ENCODE assay signal across 15 cellular contexts in genomic region chr3:108835101-108835500, GRCh38. TPM values are rescaled to one million over a fixed set of nuclear protein-coding genes. Genes with fewer than 3 reads are reported as not detected.
DNase-seq lines count a peak whose midpoint lies in the region; ATAC-seq lines count a peak whose summit lies in the region.
"Had no signal": no experiment of that assay in that cellular context is flagged by ENCODE, and none has a peak within 500 bp of the region (broad histone marks: within the 10 kb centered on the region; RNA-seq: fewer than 3 reads in every experiment).

No MANE protein-coding gene starts in this region.

- H3K9me3 ChIP-seq in CD4-positive, CD25-positive, alpha-beta regulatory T cell (ENCODE audit: control insufficient read depth in 2 of 2, low read length in 2 of 2) = no peaks in the 10 kb centered on the region
- H3K9me3 ChIP-seq: BE2C had no signal

- no peaks in the 10 kb centered on the region for H3K27me3 Mint-ChIP-seq in CD4-positive, CD25-positive, alpha-beta regulatory T cell
- H3K27me3 Mint-ChIP-seq in activated CD4-positive, alpha-beta T cell treated with anti-CD3 and anti-CD28 coated beads, Interleukin-2, amount 10 ng/mL, durations not matched to agents 24 days and 14 days = no peaks in the 10 kb centered on the region
- H3K27me3 Mint-ChIP-seq in central memory CD8-positive, alpha-beta T cell = no peaks in the 10 kb centered on the region

- H3K4me1 ChIP-seq in CD4-positive, CD25-positive, alpha-beta regulatory T cell (ENCODE audit: control insufficient read depth, insufficient read depth, low read length, poor library complexity, severe bottlenecking) = peaks cover 91% of the 10 kb centered on the region
- H3K4me1 ChIP-seq: BE2C had no signal

- peak in 2 of 3 donors; percentile 58 to 77 for DNase-seq in CD4-positive, CD25-positive, alpha-beta regulatory T cell
- peak; percentile 42 for DNase-seq in DMS53 treated with DMSO at 0.1 percent for 48 hours (lab: John Stamatoyannopoulos, UW; ENCODE audit: unreplicated experiment)
- peak; percentile 86 for DNase-seq in activated CD4-positive, alpha-beta T cell treated with anti-CD3 and anti-CD28 coated beads, Interleukin-2, amount 10 ng/mL, durations not matched to agents 24 days and 14 days
- peak in 1 of 2 donors; percentile 33 for DNase-seq in central memory CD8-positive, alpha-beta T cell (ENCODE audit: low spot score in 2 of 2)
- no peak for DNase-seq in NCI-H2171 treated with DMSO at 0.1 percent for 48 hours (lab: John Stamatoyannopoulos, UW)
- DNase-seq in hypothalamus (lab: John Stamatoyannopoulos, UW) = no peak
- no peak for DNase-seq in NCI-H345 (lab: John Stamatoyannopoulos, UW)
- DNase-seq: BE2C, caudate nucleus, H7, kidney glomerular epithelial cell, NCI-H187 had no signal

- H3K4me1 Mint-ChIP-seq in CD4-positive, CD25-positive, alpha-beta regulatory T cell = peaks cover 59 to 90% (median 71%) of the 10 kb centered on the region in 4 donors
- H3K4me1 Mint-ChIP-seq in activated CD4-positive, alpha-beta T cell treated with anti-CD3 and anti-CD28 coated beads, Interleukin-2, amount 10 ng/mL, durations not matched to agents 24 days and 14 days = peaks cover 70% of the 10 kb centered on the region
- H3K4me1 Mint-ChIP-seq in central memory CD8-positive, alpha-beta T cell = peaks cover 76% of the 10 kb centered on the region

- H3K27ac Mint-ChIP-seq in CD4-positive, CD25-positive, alpha-beta regulatory T cell = peak overlapping the region; percentile 84 to 99 (median 89)
- peak overlapping the region; percentile 98 for H3K27ac Mint-ChIP-seq in activated CD4-positive, alpha-beta T cell treated with anti-CD3 and anti-CD28 coated beads, Interleukin-2, amount 10 ng/mL, durations not matched to agents 24 days and 14 days
- peak overlapping the region; percentile 94 for H3K27ac Mint-ChIP-seq in central memory CD8-positive, alpha-beta T cell (ENCODE audit: low read depth)

- H3K36me3 ChIP-seq in CD4-positive, CD25-positive, alpha-beta regulatory T cell (ENCODE audit: control insufficient read depth, insufficient read depth, low read length) = peaks cover 24% of the 10 kb centered on the region
- H3K36me3 ChIP-seq: BE2C had no signal

- intact Hi-C loops in activated CD4-positive, alpha-beta T cell treated with anti-CD3 and anti-CD28 coated beads, Interleukin-2, amount 10 ng/mL, durations not matched to agents 24 days and 14 days (cut with micrococcal nuclease) = loop anchor here (2.0 to 10.0 kb wide), 5 partner anchors 538 to 1310 kb away; partner anchors contain the start of genes BBX, HHLA2 and IFT57

- peak overlapping the region; percentile 76 for H3K27ac ChIP-seq in CD4-positive, CD25-positive, alpha-beta regulatory T cell (ENCODE audit: insufficient read depth, low read length, poor library complexity, severe bottlenecking)
- H3K27ac ChIP-seq: KMS-11 had no signal

- peak overlapping the region; percentile 76 to 91 (median 82) for H3K4me3 Mint-ChIP-seq in CD4-positive, CD25-positive, alpha-beta regulatory T cell
- peak overlapping the region; percentile 90 for H3K4me3 Mint-ChIP-seq in activated CD4-positive, alpha-beta T cell treated with anti-CD3 and anti-CD28 coated beads, Interleukin-2, amount 10 ng/mL, durations not matched to agents 24 days and 14 days
- peak overlapping the region; percentile 82 for H3K4me3 Mint-ChIP-seq in central memory CD8-positive, alpha-beta T cell

- peak; percentile 74 to 84 for ATAC-seq in CD4-positive, CD25-positive, alpha-beta regulatory T cell (ENCODE audit: low read depth in 2 of 2)
- ATAC-seq in central memory CD8-positive, alpha-beta T cell (replicated peaks; ENCODE audit: extremely low read depth, poor library complexity, severe bottlenecking) = peak; percentile 90
- no peak for ATAC-seq in HG03439 (IDR thresholded peaks at IDR 0.05; ENCODE audit: unreplicated experiment)

- peak overlapping the region; percentile 71 for H3K4me3 ChIP-seq in CD4-positive, CD25-positive, alpha-beta regulatory T cell (ENCODE audit: low read depth, low read length)

- H3K27me3 ChIP-seq in CD4-positive, CD25-positive, alpha-beta regulatory T cell (ENCODE audit: control insufficient read depth, insufficient read depth, low read length) = no peaks in the 10 kb centered on the region

- no peaks in the 10 kb centered on the region for H3K9me3 Mint-ChIP-seq in CD4-positive, CD25-positive, alpha-beta regulatory T cell
- H3K9me3 Mint-ChIP-seq in activated CD4-positive, alpha-beta T cell treated with anti-CD3 and anti-CD28 coated beads, Interleukin-2, amount 10 ng/mL, durations not matched to agents 24 days and 14 days = no peaks in the 10 kb centered on the region
- H3K9me3 Mint-ChIP-seq in central memory CD8-positive, alpha-beta T cell = no peaks in the 10 kb centered on the region

- peaks cover 19% of the 10 kb centered on the region for H3K36me3 Mint-ChIP-seq in CD4-positive, CD25-positive, alpha-beta regulatory T cell
- peaks cover 53% of the 10 kb centered on the region for H3K36me3 Mint-ChIP-seq in activated CD4-positive, alpha-beta T cell treated with anti-CD3 and anti-CD28 coated beads, Interleukin-2, amount 10 ng/mL, durations not matched to agents 24 days and 14 days (ENCODE audit: low read depth)
- H3K36me3 Mint-ChIP-seq in central memory CD8-positive, alpha-beta T cell (ENCODE audit: insufficient read depth) = peaks cover 59% of the 10 kb centered on the region

RNA-seq across cellular contexts. Expression of gene TRAT1, which starts 12.5 kb away (rescaled TPM):
- 85.0 TPM for total RNA-seq in CD4-positive, CD25-positive, alpha-beta regulatory T cell
- polyA plus RNA-seq in CD4-positive, CD25-positive, alpha-beta regulatory T cell = 100 to 1,000 TPM; 120 to 167 (median 142) TPM
- 61.0 and 66.6 TPM in 2 replicates for total RNA-seq in activated CD4-positive, alpha-beta T cell treated with anti-CD3 and anti-CD28 coated beads, Interleukin-2, amount 10 ng/mL, durations not matched to agents 24 days and 14 days
- total RNA-seq: epithelial cell of proximal tubule, H7 had no signal

Comparison
In these comparisons a context has a peak if more than half of its experiments do, and no peak if none do; other contexts are left out.
1. DNase-seq: peak in CD4-positive, CD25-positive, alpha-beta regulatory T cell (2 of 3), DMS53 treated with DMSO at 0.1 percent for 48 hours (single experiment) and activated CD4-positive, alpha-beta T cell treated with anti-CD3 and anti-CD28 coated beads, Interleukin-2, amount 10 ng/mL, durations not matched to agents 24 days and 14 days (single experiment); none in NCI-H2171 treated with DMSO at 0.1 percent for 48 hours (single experiment), hypothalamus (0 of 51) and NCI-H345 (single experiment).
2. Peak in every context shown above with its lines, with median percentiles within 50 percentile points of each other: H3K27ac Mint-ChIP-seq and H3K4me3 Mint-ChIP-seq.